Comparison of ENCODE assay signal across 9 cellular contexts in genomic region chr10:73910401-73910763, GRCh38. TPM values are rescaled to one million over a fixed set of nuclear protein-coding genes. Genes with fewer than 3 reads are reported as not detected.
DNase-seq lines count a peak whose midpoint lies in the region; ATAC-seq, FAIRE-seq and TF ChIP-seq lines count a peak whose summit lies in the region.
"Had no signal": no experiment of that assay in that cellular context is flagged by ENCODE, and none has a peak within 500 bp of the region (broad histone marks: within the 10 kb centered on the region; RNA-seq: fewer than 3 reads in every experiment).

No MANE protein-coding gene starts in this region.

- peak overlapping the region; percentile 38 for H2AFZ ChIP-seq in GM12878 (ENCODE audit: control insufficient read depth, low read depth, low read length)

- TF ChIP-seq CTCF in GM12878 (IDR thresholded peaks at IDR 0.05 in 2 of 3, conservative IDR thresholded peaks at IDR 0.05 in 1 of 3; ENCODE audit: control insufficient read depth in 2 of 3, extremely low read depth in 1 of 3, insufficient read depth in 1 of 3, low read depth in 3 of 3, low read length in 3 of 3) = 0 out of 6 replicates have a peak, but pooled peaks of 1 of the 3 experiments have one; percentile 10

- RAD21 ChIA-PET in GM12878 (lab: Charles Lee; ENCODE audit: unreplicated experiment) = interaction anchor here (0.7 to 5.4 kb wide), 7 partner anchors 9 to 148 kb away, joined by 3 to 54 read pairs (median 4); no protein-coding TSS in a partner anchor

- H3K9ac ChIP-seq in HUES6 (ENCODE audit: low read length) (peak overlapping the region; percentile 75), GM12878 (ENCODE audit: control insufficient read depth, insufficient read depth, low read length) (no peak overlapping the region), mesendoderm (ENCODE audit: low read length) (peak overlapping the region; percentile 79)

- TF ChIP-seq RAD21 in GM12878 (IDR thresholded peaks at IDR 0.05; ENCODE audit: insufficient read depth, low read depth, low read length) = peak; percentile 23; the same call in 1 of the 2 replicates

- H4K5ac ChIP-seq in mesendoderm (ENCODE audit: low read length) = no peak overlapping the region

- no peak overlapping the region for H2BK120ac ChIP-seq in mesendoderm (ENCODE audit: low read depth, low read length)

- H4K8ac ChIP-seq in mesendoderm (ENCODE audit: low read depth, low read length) = no peak overlapping the region

- no peak for TF ChIP-seq POLR2A in GM12878 (IDR thresholded peaks at IDR 0.05; ENCODE audit: low read depth, low read length)

- peaks cover 14% of the 10 kb centered on the region for H3K36me3 ChIP-seq in HUES6 (ENCODE audit: control insufficient read depth, insufficient read depth, low read length)
- no peaks in the 10 kb centered on the region for H3K36me3 ChIP-seq in GM12878 (ENCODE audit: control insufficient read depth in 2 of 2, insufficient read depth in 2 of 2, low read length in 1 of 2)
- peaks cover 1% of the 10 kb centered on the region for H3K36me3 ChIP-seq in mesendoderm (ENCODE audit: control insufficient read depth, insufficient read depth, low read length)
- H3K36me3 ChIP-seq: SJSA1 had no signal

- H3K9me3 ChIP-seq in HUES6 (ENCODE audit: control insufficient read depth, insufficient read depth, low read depth, low read length) (no peaks in the 10 kb centered on the region), GM12878 (replicated peaks; ENCODE audit: control insufficient read depth, insufficient read depth, low read length) (no peaks in the 10 kb centered on the region)
- H3K9me3 ChIP-seq: SJSA1 had no signal

- H3K4me3 ChIP-seq in HUES6 (ENCODE audit: low read depth, low read length) = peak overlapping the region; percentile 75
- H3K4me3 ChIP-seq in GM12878 = peak overlapping the region; percentile 74; the same call in 1 of the 2 replicates
- H3K4me3 ChIP-seq in mesendoderm (ENCODE audit: low read length) = peak overlapping the region; percentile 36

- H2BK5ac ChIP-seq in mesendoderm (ENCODE audit: low read length) = peak overlapping the region; percentile 56

- POLR2A ChIA-PET in GM12878 (lab: Charles Lee) = interaction anchor here (0.9 to 1.8 kb wide), 8 partner anchors 11 to 26 kb away, joined by 3 to 7 read pairs (median 4); no protein-coding TSS in a partner anchor

- H3K4me2 ChIP-seq in GM12878 (ENCODE audit: control insufficient read depth, insufficient read depth) (peak overlapping the region; percentile 83), mesendoderm (ENCODE audit: low read length) (peak overlapping the region; percentile 96)

- peaks cover 4% of the 10 kb centered on the region for H3K79me1 ChIP-seq in mesendoderm (ENCODE audit: low read length)

- H3K79me2 ChIP-seq in GM12878 (ENCODE audit: control insufficient read depth, insufficient read depth, low read length) (no peaks in the 10 kb centered on the region), mesendoderm (ENCODE audit: control insufficient read depth, insufficient read depth, low read length) (no peaks in the 10 kb centered on the region)

- peak overlapping the region; percentile 85 for H3K56ac ChIP-seq in mesendoderm (ENCODE audit: low read length)

- H3K27me3 ChIP-seq in HUES6 (ENCODE audit: control insufficient read depth, insufficient read depth, low read length) = peaks cover 38% of the 10 kb centered on the region
- peaks cover 0 to 7% of the 10 kb centered on the region in 2 experiments; a peak in 3 of 4 replicates for H3K27me3 ChIP-seq in GM12878 (replicated peaks in 1 of 2; ENCODE audit: control insufficient read depth in 2 of 2, insufficient read depth in 2 of 2, low read length in 1 of 2)
- no peaks in the 10 kb centered on the region for H3K27me3 ChIP-seq in mesendoderm (ENCODE audit: insufficient read depth, low read length, poor library complexity)
- H3K27me3 ChIP-seq: SJSA1 had no signal

- in situ Hi-C loops in GM12878 (cut with MboI) = no loop called here

- peak overlapping the region; percentile 27 for H2BK15ac ChIP-seq in mesendoderm (replicated peaks; ENCODE audit: low read depth)

- peak overlapping the region; percentile 75 for H3K23ac ChIP-seq in mesendoderm (ENCODE audit: low read length)

- H3K27ac ChIP-seq in HUES6 (ENCODE audit: low read depth, low read length) (no peak overlapping the region), GM12878 (ENCODE audit: control insufficient read depth, insufficient read depth) (no peak overlapping the region), mesendoderm (ENCODE audit: low read depth, low read length) (peak overlapping the region; percentile 50)
- H3K27ac ChIP-seq: SJSA1 had no signal

- CTCF ChIA-PET in GM12878 (lab: Yijun Ruan, JAX) = interaction anchor here (0.8 to 7.1 kb wide), 8 partner anchors 11 to 192 kb away, joined by 3 to 40 read pairs (median 9); no protein-coding TSS in a partner anchor

- WGBS in GM12878 (ENCODE audit: insufficient coverage, insufficient replicate concordance, low lambda C conversion rate, missing lambda C conversion rate) = 22% methylated on average over 9 of the region's 9 CpGs
- WGBS in mesendoderm (ENCODE audit: extremely low coverage, insufficient coverage, low lambda C conversion rate) = no CpG with 5 or more reads among the region's 9 CpGs

- H3K4me1 ChIP-seq in HUES6 (ENCODE audit: control insufficient read depth, insufficient read depth, low read length) = peaks cover 64% of the 10 kb centered on the region
- H3K4me1 ChIP-seq in GM12878 (ENCODE audit: control insufficient read depth, insufficient read depth, low read length) = peaks cover 18% of the 10 kb centered on the region
- H3K4me1 ChIP-seq in mesendoderm (ENCODE audit: control insufficient read depth, low read depth, low read length) = peaks cover 16% of the 10 kb centered on the region

- H3K18ac ChIP-seq in mesendoderm (ENCODE audit: low read length) = peak overlapping the region; percentile 75

- ATAC-seq in GM12878 = peak; percentile 63
- no peak for ATAC-seq in GM21360 (IDR thresholded peaks at IDR 0.05; ENCODE audit: unreplicated experiment)
- no peak for ATAC-seq in GM21528 (IDR thresholded peaks at IDR 0.05; ENCODE audit: low FRiP score, unreplicated experiment)

- H2AK5ac ChIP-seq in mesendoderm (ENCODE audit: low read length) = no peak overlapping the region

- intact Hi-C loops in GM12878 (cut with micrococcal nuclease; ENCODE audit: unreplicated experiment) = loop anchor here (2.0 kb wide), 1 partner anchor 24 kb away; no protein-coding TSS in a partner anchor

- TF ChIP-seq EP300 in GM12878 (IDR thresholded peaks at IDR 0.05; ENCODE audit: borderline replicate concordance in 1 of 2, control insufficient read depth in 1 of 2, low read depth in 2 of 2, low read length in 2 of 2) = no peak

- BruUV-seq in GM12878 (replicated peaks; lab: Mats Ljungman, UMichigan) = no TSS peak

- DNase-seq in GM12878 (ENCODE audit: low read depth, low spot score) (no peak), mesendoderm (peak; percentile 75), anterior cingulate cortex (lab: John Stamatoyannopoulos, UW) (no peak)
- DNase-seq in activated effector memory CD4-positive, alpha-beta T cell treated with anti-CD3 and anti-CD28 coated beads, Interleukin-2, amount 50 U/mL, for 16 hours = no peak

- H3K4ac ChIP-seq in mesendoderm (ENCODE audit: low read depth, low read length) = no peak overlapping the region

- SMC1A ChIA-PET in GM12878 (lab: Charles Lee; ENCODE audit: uncharacterized antibody, unreplicated experiment) = interaction anchor here (0.9 to 4.6 kb wide), 8 partner anchors 10 to 33 kb away, joined by 3 to 21 read pairs (median 6); no protein-coding TSS in a partner anchor

- 0 out of 2 replicates have a peak, but pooled peaks cover 4% of the 10 kb centered on the region for H4K20me1 ChIP-seq in GM12878 (ENCODE audit: control insufficient read depth, insufficient read depth)

- peak; percentile 6 for FAIRE-seq in G401.6 (lab: Jason Lieb, UNC)
- FAIRE-seq in GM12878 (lab: Jason Lieb, UNC) = peak; percentile 13

RNA-seq across cellular contexts. Expression of gene PLAU, which starts 0.6 kb away (rescaled TPM):
- total RNA-seq in GM12878 (2013; cell fraction: nucleolus; rRNA removed) = 11.2 and 14.9 TPM in 2 replicates
- 11.2 and 11.9 TPM in 2 replicates for total RNA-seq in GM12878 (2014; rRNA removed)
- total RNA-seq in GM12878 (2014; rRNA removed; fragmentation: Illumina TruSeq; extraction: Trizol) = 9.3 and 16.0 TPM in 2 replicates
- total RNA-seq in GM12878 (2021) = 15.2 and 17.1 TPM in 2 replicates
- polyA plus RNA-seq in GM12878 (2011; ENCODE audit: low read depth) = 0.20 TPM
- polyA plus RNA-seq in GM12878 (2011; rRNA removed) = 2.0 and 2.5 TPM in 2 replicates
- 3.2 and 4.3 TPM in 2 replicates for polyA plus RNA-seq in GM12878 (2011; cell fraction: cytosol; rRNA removed)
- 5.4 and 7.6 TPM in 2 replicates for polyA plus RNA-seq in GM12878 (2011; cell fraction: nucleus; rRNA removed)
- 0.54 and 1.2 TPM in 2 replicates for polyA plus RNA-seq in GM12878 (2012)
- polyA plus RNA-seq in GM12878 (2014; fragmentation: Illumina TruSeq; extraction: Trizol) = 10.4 and 12.8 TPM in 2 replicates
- 1 to 10 TPM; 5.7 to 8.0 TPM for polyA plus RNA-seq in GM12878 (2014; fragmentation: Nextera tagmentation; extraction: Ambion mirVana)
- 11.1 and 12.2 TPM in 2 replicates for polyA plus RNA-seq in GM12878 (2014; rRNA removed)
- polyA plus RNA-seq in GM12878 (2016; fragmentation: Nextera tagmentation; extraction: Ambion mirVana) = 10 to 100 TPM; 16.9 to 20.9 TPM
- polyA minus RNA-seq in GM12878 (2011; rRNA and poly(A)+ RNA removed) = 2.0 and 2.3 TPM in 2 replicates
- polyA minus RNA-seq in GM12878 (2011; cell fraction: cytosol; rRNA and poly(A)+ RNA removed) = 0.62 and 1.2 TPM in 2 replicates
- 1.1 and 1.2 TPM in 2 replicates for polyA minus RNA-seq in GM12878 (2011; cell fraction: nucleus; rRNA and poly(A)+ RNA removed)
- polyA plus RNA-seq in mesendoderm (2013, experiment 1 of 2) = 15.7 TPM
- polyA plus RNA-seq in mesendoderm (2013, experiment 2 of 2) = 15.6 TPM

RNA-seq across cellular contexts. Expression of gene CAMK2G, which starts 36.0 kb away (rescaled TPM):
- total RNA-seq in GM12878 (2013; cell fraction: nucleolus; rRNA removed) = 42.9 and 44.2 TPM in 2 replicates
- total RNA-seq in GM12878 (2014; rRNA removed) (15.9 and 18.0 TPM in 2 replicates), GM12878 (2014; rRNA removed; fragmentation: Illumina TruSeq; extraction: Trizol) (15.1 and 15.8 TPM in 2 replicates), GM12878 (2021) (18.9 and 20.9 TPM in 2 replicates)
- 8.6 TPM for polyA plus RNA-seq in GM12878 (2011; ENCODE audit: low read depth)
- polyA plus RNA-seq in GM12878 (2011; rRNA removed) (14.3 and 19.7 TPM in 2 replicates), GM12878 (2014; fragmentation: Illumina TruSeq; extraction: Trizol) (21.1 and 22.9 TPM in 2 replicates), GM12878 (2014; fragmentation: Nextera tagmentation; extraction: Ambion mirVana) (1 to 10 TPM; 5.5 to 6.9 TPM), GM12878 (2014; rRNA removed) (23.4 and 24.3 TPM in 2 replicates), GM12878 (2016; fragmentation: Nextera tagmentation; extraction: Ambion mirVana) (10 to 100 TPM; 13.9 TPM)
- 19.0 and 21.6 TPM in 2 replicates for polyA plus RNA-seq in GM12878 (2011; cell fraction: cytosol; rRNA removed)
- polyA plus RNA-seq in GM12878 (2011; cell fraction: nucleus; rRNA removed) = 39.5 and 45.1 TPM in 2 replicates
- polyA plus RNA-seq in GM12878 (2012) = 10.3 and 10.8 TPM in 2 replicates
- 17.9 and 21.1 TPM in 2 replicates for polyA minus RNA-seq in GM12878 (2011; rRNA and poly(A)+ RNA removed)
- polyA minus RNA-seq in GM12878 (2011; cell fraction: cytosol; rRNA and poly(A)+ RNA removed) = 4.0 and 7.3 TPM in 2 replicates
- 11.5 and 22.0 TPM in 2 replicates for polyA minus RNA-seq in GM12878 (2011; cell fraction: nucleus; rRNA and poly(A)+ RNA removed)
- polyA plus RNA-seq in mesendoderm (2013, experiment 1 of 2) = 13.0 TPM
- polyA plus RNA-seq in mesendoderm (2013, experiment 2 of 2) = 13.1 TPM
